11 cellular contexts compared by ENCODE assay signal in the genomic region with DNA sequence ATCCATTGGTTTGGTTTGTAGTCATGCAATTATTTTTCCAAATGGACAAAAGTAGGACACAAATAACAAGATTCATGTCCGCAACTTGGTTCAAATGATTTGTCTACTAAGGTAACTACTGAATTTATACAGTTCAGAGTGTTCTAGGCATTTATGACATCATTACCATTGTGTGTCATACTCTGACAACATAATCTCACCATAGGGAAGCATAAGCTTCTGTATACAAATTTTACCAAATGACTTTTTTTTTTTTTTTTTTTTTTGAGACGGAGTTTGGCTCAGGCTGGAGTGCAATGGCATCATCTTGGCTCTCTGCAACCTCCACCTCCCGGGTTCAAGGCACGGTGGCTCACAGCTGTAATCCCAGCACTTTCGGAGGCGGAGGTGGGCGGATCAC. TPM values are rescaled to one million over a fixed set of nuclear protein-coding genes. Genes with fewer than 3 reads are reported as not detected.
"Had no signal": no experiment of that assay in that cellular context is flagged by ENCODE, and none has a peak within 500 bp of the region (broad histone marks: within the 10 kb centered on the region; RNA-seq: fewer than 3 reads in every experiment).

A gene with protein sequence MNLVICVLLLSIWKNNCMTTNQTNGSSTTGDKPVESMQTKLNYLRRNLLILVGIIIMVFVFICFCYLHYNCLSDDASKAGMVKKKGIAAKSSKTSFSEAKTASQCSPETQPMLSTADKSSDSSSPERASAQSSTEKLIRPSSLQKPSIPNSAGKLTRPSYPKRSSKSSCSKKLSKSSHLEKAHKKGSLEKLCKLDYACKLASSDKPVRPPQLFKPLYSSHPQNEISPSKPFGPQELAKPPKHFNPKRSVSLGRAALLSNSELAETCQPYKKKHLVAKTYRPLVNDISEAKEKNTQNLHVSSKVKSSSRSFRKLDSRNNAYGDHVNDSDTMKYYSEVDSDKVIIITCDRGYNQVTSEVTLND (minus strand): TSS at position 101 of the 400 bp plus-strand sequence. CDS start 25 bp downstream, at position 76.

- H3K9me3 ChIP-seq: HAP-1 had no signal

- H3K27ac ChIP-seq: GM23248 had no signal

- H3K9ac ChIP-seq: GM23248 had no signal

- H3K4me3 ChIP-seq: GM23248, GM23338, HAP-1 had no signal

- H2AFZ ChIP-seq: GM23248, GM23338 had no signal

- H3K9me3 Mint-ChIP-seq: GM23338, HFFc6 had no signal

- H3K4me1 ChIP-seq: HAP-1 had no signal

- DNase-seq: GM23248, GOT3, H7, H9, HCEC 1CT, HFFc6 had no signal

- ATAC-seq: GM23338 had no signal

- H3K27ac Mint-ChIP-seq: GM23338, H9, HFFc6 had no signal

- H3K4me3 Mint-ChIP-seq: GM23338, H9, HFFc6 had no signal

- H3K4me2 ChIP-seq: GM23338 had no signal

- H3K36me3 ChIP-seq: HAP-1 had no signal

- FAIRE-seq: H1, H54 had no signal

RNA-seq across cellular contexts. Expression of the gene that starts here (rescaled TPM):
- total RNA-seq: GM23248, GM23338, H1, H4, H7, H9, HFFc6 had no signal
- polyA plus RNA-seq: GM23248, GM23338, H1 had no signal
